ENCODE assay signal across 23 cellular contexts in genomic region chr2:231152800-231153557, GRCh38. TPM values are rescaled to one million over a fixed set of nuclear protein-coding genes. Genes with fewer than 3 reads are reported as not detected.
DNase-seq lines count a peak whose midpoint lies in the region; TF ChIP-seq lines count a peak whose summit lies in the region.
"Had no signal": no experiment of that assay in that cellular context is flagged by ENCODE, and none has a peak within 500 bp of the region (broad histone marks: within the 10 kb centered on the region; RNA-seq: fewer than 3 reads in every experiment).

No MANE protein-coding gene starts in this region.

- H3K79me2 ChIP-seq in OCI-LY7 (ENCODE audit: insufficient read depth, low read depth, low read length) = no peaks in the 10 kb centered on the region

- peak; percentile 55 for DNase-seq in AG04450 (ENCODE audit: low read depth, low spot score)
- peak; percentile 15 for DNase-seq in HFFc6
- peak; percentile 54 for DNase-seq in cardiac fibroblast (ENCODE audit: low read depth in 2 of 2)
- DNase-seq in mesothelial cell of epicardium (ENCODE audit: low spot score in 2 of 2, unreplicated experiment in 2 of 2) = no peak
- no peak for DNase-seq in OCI-LY7 (ENCODE audit: low spot score)
- DNase-seq in NCI-H1436 treated with DMSO at 0.1 percent for 48 hours (lab: John Stamatoyannopoulos, UW) = no peak
- DNase-seq in COR-L47 (lab: John Stamatoyannopoulos, UW) = no peak
- no peak for DNase-seq in neuronal stem cell (ENCODE audit: low spot score)
- DNase-seq: ACHN; activated CD4-positive, alpha-beta T cell treated with anti-CD3 and anti-CD28 coated beads, Interleukin-2, amount 50 U/mL, for 4 hours; activated naive CD4-positive, alpha-beta T cell treated with anti-CD3 and anti-CD28 coated beads for 36 hours; activated T-cell treated with anti-CD3 and anti-CD28 coated beads, Interleukin-2, amount 50 U/mL, for 1 hour; body of pancreas; CD8-positive, alpha-beta T cell; NCI-H526; psoas muscle; stimulated activated CD8-positive, alpha-beta memory T cell treated with anti-CD3 and anti-CD28 coated beads, Interleukin-4, amount 100 ng/mL, for 48 hours; substantia nigra; T-helper 1 cell had no signal

- H3K36me3 ChIP-seq in OCI-LY7 (ENCODE audit: insufficient read depth, low read length) = peaks cover 76% of the 10 kb centered on the region
- H3K36me3 ChIP-seq in neuronal stem cell (replicated peaks in 1 of 2; ENCODE audit: control insufficient read depth in 2 of 2, insufficient read depth in 2 of 2, low read length in 2 of 2) = peaks cover 10 to 84% of the 10 kb centered on the region in 2 donors

- peaks cover 31% of the 10 kb centered on the region for H3K4me1 Mint-ChIP-seq in HFFc6 (ENCODE audit: low read depth)
- peaks cover 21% of the 10 kb centered on the region for H3K4me1 Mint-ChIP-seq in mesothelial cell of epicardium

- BruUV-seq in OCI-LY7 (replicated peaks; lab: Mats Ljungman, UMichigan) = no TSS peak

- H3K36me3 Mint-ChIP-seq in HFFc6 (ENCODE audit: low read depth) (peaks cover 23% of the 10 kb centered on the region), mesothelial cell of epicardium (peaks cover 4% of the 10 kb centered on the region)

- CTCF ChIA-PET in AG04450 (lab: Charles Lee) = interaction anchor here (1.4 to 2.0 kb wide), 2 partner anchors 40 to 74 kb away, joined by 5 to 8 read pairs; no protein-coding TSS in a partner anchor
- CTCF ChIA-PET in OCI-LY7 (lab: Charles Lee; ENCODE audit: unreplicated experiment) = no interaction called here

- H3K9me3 ChIP-seq in AG04450 (ENCODE audit: control insufficient read depth, insufficient read depth, low read length) = no peaks in the 10 kb centered on the region
- H3K9me3 ChIP-seq in OCI-LY7 (ENCODE audit: low read length) = no peaks in the 10 kb centered on the region
- H3K9me3 ChIP-seq in neuronal stem cell (replicated peaks in 1 of 2; ENCODE audit: control insufficient read depth in 2 of 2, insufficient read depth in 1 of 2, low read depth in 1 of 2, low read length in 2 of 2) = no peaks in the 10 kb centered on the region
- H3K9me3 ChIP-seq: body of pancreas, psoas muscle had no signal

- H3K27ac Mint-ChIP-seq in HFFc6 (no peak overlapping the region; the same call in 1 of the 2 replicates), mesothelial cell of epicardium (peak overlapping the region; percentile 59)
- H3K27ac Mint-ChIP-seq: activated naive CD4-positive, alpha-beta T cell treated with anti-CD3 and anti-CD28 coated beads for 36 hours; CD8-positive, alpha-beta T cell; dendritic cell treated with granulocyte-macrophage colony-stimulating factor and Interleukin-4, amounts not matched to agents 40 ng/mL and 50 ng/mL, for 4 days had no signal

- no peaks in the 10 kb centered on the region for H3K9me3 Mint-ChIP-seq in HFFc6
- no peaks in the 10 kb centered on the region for H3K9me3 Mint-ChIP-seq in mesothelial cell of epicardium
- H3K9me3 Mint-ChIP-seq: activated naive CD4-positive, alpha-beta T cell treated with anti-CD3 and anti-CD28 coated beads for 36 hours; CD8-positive, alpha-beta T cell; dendritic cell treated with granulocyte-macrophage colony-stimulating factor and Interleukin-4, amounts not matched to agents 40 ng/mL and 50 ng/mL, for 4 days had no signal

- H4K20me1 ChIP-seq in OCI-LY7 (ENCODE audit: insufficient read depth, low read length) = no peaks in the 10 kb centered on the region

- no peak overlapping the region for H4K91ac ChIP-seq in neuronal stem cell (ENCODE audit: low read depth, low read length, poor library complexity)

- H3K18ac ChIP-seq in neuronal stem cell (ENCODE audit: low read length) = no peak overlapping the region

- TF ChIP-seq CTCF in AG04450 (IDR thresholded peaks at IDR 0.05; ENCODE audit: low read depth, low read length) = no peak
- no peak for TF ChIP-seq CTCF in HFFc6 (IDR thresholded peaks at IDR 0.05)
- no peak for TF ChIP-seq CTCF in cardiac fibroblast (IDR thresholded peaks at IDR 0.05; ENCODE audit: low read depth, low read length)
- TF ChIP-seq CTCF in mesothelial cell of epicardium (IDR thresholded peaks at IDR 0.05; ENCODE audit: unreplicated experiment) = no peak
- no peak for TF ChIP-seq CTCF in OCI-LY7 (conservative IDR thresholded peaks at IDR 0.05; ENCODE audit: low read length)

- no peak overlapping the region for H3K4ac ChIP-seq in neuronal stem cell (ENCODE audit: low read length)

- H2BK120ac ChIP-seq in neuronal stem cell (ENCODE audit: low read depth, low read length) = no peak overlapping the region

- POLR2A ChIA-PET in AG04450 (lab: Yijun Ruan, JAX) = interaction anchor here (1.2 kb wide), 1 partner anchor 35 kb away, joined by 3 read pairs; no protein-coding TSS in a partner anchor
- POLR2A ChIA-PET in OCI-LY7 (lab: Charles Lee) = interaction anchor here (1.2 kb wide), 1 partner anchor 24 kb away, joined by 5 read pairs; no protein-coding TSS in a partner anchor

- H3K9ac ChIP-seq in neuronal stem cell (ENCODE audit: low read depth, low read length, poor library complexity) = no peak overlapping the region

- H3K27me3 Mint-ChIP-seq in HFFc6 (ENCODE audit: insufficient read depth) (no peaks in the 10 kb centered on the region; the same call in 1 of the 2 replicates), mesothelial cell of epicardium (ENCODE audit: low read depth) (no peaks in the 10 kb centered on the region)
- H3K27me3 Mint-ChIP-seq: dendritic cell treated with granulocyte-macrophage colony-stimulating factor and Interleukin-4, amounts not matched to agents 40 ng/mL and 50 ng/mL, for 4 days had no signal

- H3K27ac ChIP-seq in AG04450 (ENCODE audit: low read depth, low read length) = no peak overlapping the region
- no peak overlapping the region for H3K27ac ChIP-seq in OCI-LY7 (ENCODE audit: low read depth, low read length, poor library complexity, severe bottlenecking)
- no peak overlapping the region for H3K27ac ChIP-seq in neuronal stem cell (replicated peaks; ENCODE audit: low read length)
- H3K27ac ChIP-seq: body of pancreas, psoas muscle, VCaP had no signal

- H3K4me3 Mint-ChIP-seq in HFFc6 (no peak overlapping the region), mesothelial cell of epicardium (no peak overlapping the region)
- H3K4me3 Mint-ChIP-seq: activated naive CD4-positive, alpha-beta T cell treated with anti-CD3 and anti-CD28 coated beads for 36 hours; CD8-positive, alpha-beta T cell; dendritic cell treated with granulocyte-macrophage colony-stimulating factor and Interleukin-4, amounts not matched to agents 40 ng/mL and 50 ng/mL, for 4 days had no signal

- no peaks in the 10 kb centered on the region for H3K9me2 ChIP-seq in OCI-LY7 (ENCODE audit: insufficient read depth, low read length)

- no peak overlapping the region for H3K4me3 ChIP-seq in AG04450 (ENCODE audit: low read depth, low read length)
- H3K4me3 ChIP-seq in cardiac fibroblast (replicated peaks in 1 of 2; ENCODE audit: low read depth in 2 of 2, low read length in 2 of 2) = no peak overlapping the region
- no peak overlapping the region for H3K4me3 ChIP-seq in OCI-LY7 (ENCODE audit: low read depth, low read length, poor library complexity, severe bottlenecking)
- H3K4me3 ChIP-seq in neuronal stem cell (ENCODE audit: low read length in 2 of 2) = no peak overlapping the region
- H3K4me3 ChIP-seq: body of pancreas, psoas muscle had no signal

- H2BK5ac ChIP-seq in neuronal stem cell (ENCODE audit: low read length) = no peak overlapping the region

- intact Hi-C loops in OCI-LY7 (cut with micrococcal nuclease; ENCODE audit: unreplicated experiment) = no loop called here

- H3K4me2 ChIP-seq in OCI-LY7 (ENCODE audit: low read length) (no peak overlapping the region), neuronal stem cell (ENCODE audit: insufficient read depth, low read length, poor library complexity, severe bottlenecking) (no peak overlapping the region)

- no peak overlapping the region for H3K23ac ChIP-seq in neuronal stem cell (ENCODE audit: low read depth, low read length, poor library complexity)

- no peaks in the 10 kb centered on the region for H3K27me3 ChIP-seq in AG04450 (ENCODE audit: control insufficient read depth, insufficient read depth, low read length)
- H3K27me3 ChIP-seq in neuronal stem cell (ENCODE audit: control insufficient read depth in 3 of 3, insufficient read depth in 3 of 3, low read depth in 1 of 3, low read length in 3 of 3) = no peaks in the 10 kb centered on the region
- H3K27me3 ChIP-seq: body of pancreas had no signal

- H2AFZ ChIP-seq in OCI-LY7 (ENCODE audit: low read length) (no peak overlapping the region), neuronal stem cell (ENCODE audit: low read length) (no peak overlapping the region)

- no peak overlapping the region for H2BK15ac ChIP-seq in neuronal stem cell (ENCODE audit: low read length)

- H3K4me1 ChIP-seq in OCI-LY7 (ENCODE audit: insufficient read depth, low read length, poor library complexity, severe bottlenecking) = no peaks in the 10 kb centered on the region
- H3K4me1 ChIP-seq in neuronal stem cell (ENCODE audit: control insufficient read depth in 2 of 2, insufficient read depth in 1 of 2, low read depth in 1 of 2, low read length in 2 of 2) = no peaks in the 10 kb centered on the region
- H3K4me1 ChIP-seq: body of pancreas, psoas muscle had no signal

- H3K14ac ChIP-seq in neuronal stem cell (ENCODE audit: low read length) = no peak overlapping the region

- H2AK5ac ChIP-seq in neuronal stem cell (ENCODE audit: low read depth, low read length) = no peak overlapping the region

- no peak overlapping the region for H2BK12ac ChIP-seq in neuronal stem cell (ENCODE audit: low read length)

- WGBS in neuronal stem cell (ENCODE audit: extremely low coverage in 2 of 2, insufficient read length in 2 of 2, insufficient replicate concordance in 1 of 2), 2 donors = no CpG with 5 or more reads among the region's 8 CpGs

- no peak overlapping the region for H4K8ac ChIP-seq in neuronal stem cell (ENCODE audit: low read depth, low read length)

- no peaks in the 10 kb centered on the region for H3K79me1 ChIP-seq in neuronal stem cell (ENCODE audit: low read depth, low read length)

RNA-seq across cellular contexts. Expression of gene HTR2B, which starts 28.1 kb away (rescaled TPM):
- 1.2 TPM in 2 replicates for polyA plus RNA-seq in AG04450 (2011; rRNA removed)
- 0.41 and 1.2 TPM in 2 replicates for polyA minus RNA-seq in AG04450 (2011; rRNA and poly(A)+ RNA removed)
- total RNA-seq in HFFc6 (2021; fragmentation: NEBNext Ultra II Directional; extraction: Animal tissue kit (Norgen Biotek cat#: 25700)) = under 1 TPM in 5 of 6 experiments, not detected in 1; 0.09 to 0.33 (median 0.26) TPM
- 2.6 to 3.7 TPM (median 3.4 TPM) in 3 replicates for total RNA-seq in mesothelial cell of epicardium
- not detected in 2 replicates for total RNA-seq in OCI-LY7 (2014; rRNA removed; shearing (Covaris generic))
- not detected in 2 replicates for total RNA-seq in OCI-LY7 (2022)
- not detected for polyA plus RNA-seq in neuronal stem cell (2013, experiment 1 of 2)
- not detected for polyA plus RNA-seq in neuronal stem cell (2013, experiment 2 of 2)
- total RNA-seq: activated naive CD4-positive, alpha-beta T cell treated with anti-CD3 and anti-CD28 coated beads for 36 hours; body of pancreas; CD8-positive, alpha-beta T cell; H1 had no signal
- polyA plus RNA-seq: H1, neural cell had no signal

RNA-seq across cellular contexts. Expression of gene ARMC9, which starts 45.5 kb away (rescaled TPM):
- 49.4 and 51.2 TPM in 2 replicates for polyA plus RNA-seq in AG04450 (2011; rRNA removed)
- polyA minus RNA-seq in AG04450 (2011; rRNA and poly(A)+ RNA removed) = 74.6 and 110 TPM in 2 replicates
- total RNA-seq in HFFc6 (2021; fragmentation: NEBNext Ultra II Directional; extraction: Animal tissue kit (Norgen Biotek cat#: 25700)) = 10 to 100 TPM; 49.3 to 93.2 (median 55.7) TPM
- total RNA-seq in mesothelial cell of epicardium (49.8 to 52.3 TPM (median 51.6 TPM) in 3 replicates), OCI-LY7 (2022) (11.0 and 12.2 TPM in 2 replicates)
- total RNA-seq in OCI-LY7 (2014; rRNA removed; shearing (Covaris generic)) = 6.6 and 10.9 TPM in 2 replicates
- polyA plus RNA-seq in neuronal stem cell (2013, experiment 1 of 2) = 24.2 TPM
- polyA plus RNA-seq in neuronal stem cell (2013, experiment 2 of 2) = 22.8 TPM

Comparison
In these comparisons a context has a peak if more than half of its experiments do, and no peak if none do; other contexts are left out.
1. DNase-seq: peak in AG04450 (single experiment), HFFc6 (single experiment) and cardiac fibroblast (2 of 2); none in mesothelial cell of epicardium (0 of 2), OCI-LY7 (single experiment), NCI-H1436 treated with DMSO at 0.1 percent for 48 hours (single experiment), COR-L47 (single experiment) and neuronal stem cell (single experiment).